8 cellular contexts compared by ENCODE assay signal in genomic region chr2:740446-741293, GRCh38.
DNase-seq lines count a peak whose midpoint lies in the region; ATAC-seq and TF ChIP-seq lines count a peak whose summit lies in the region.

No MANE protein-coding gene starts in this region.

- ATAC-seq in activated naive CD4-positive, alpha-beta T cell treated with anti-CD3 and anti-CD28 coated beads, Interleukin-2, amount 50 U/mL, for 72 hours = peak in 1 of 2 donors; percentile 63
- ATAC-seq in HG03378 (IDR thresholded peaks at IDR 0.05; ENCODE audit: unreplicated experiment) = no peak

- H3K27me3 ChIP-seq in neutrophil (peaks cover 66% of the 10 kb centered on the region), tibial nerve (peaks cover 0 to 14% of the 10 kb centered on the region in 2 donors)

- WGBS in tibial nerve, 2 donors = 3 to 5% methylated on average over 39 of the region's 39 CpGs

- H3K27ac ChIP-seq in neutrophil (no peak overlapping the region), tibial nerve (peak overlapping the region in 3 of 4 donors; percentile 23 to 65 (median 48))

- peak overlapping the region in 1 of 2 donors; percentile 56 for H3K27ac Mint-ChIP-seq in activated naive CD4-positive, alpha-beta T cell treated with anti-CD3 and anti-CD28 coated beads, Interleukin-2, amount 50 U/mL, for 72 hours

- no peak for TF ChIP-seq EP300 in tibial nerve (IDR thresholded peaks at IDR 0.05)

- TF ChIP-seq CTCF in neutrophil (IDR thresholded peaks at IDR 0.05) (no peak), tibial nerve (IDR thresholded peaks at IDR 0.05) (no peak)

- peak overlapping the region; percentile 25 to 51 for H3K4me3 ChIP-seq in neutrophil (ENCODE audit: low read depth in 1 of 2, low read length in 1 of 2)
- peak overlapping the region; percentile 27 to 60 (median 40) for H3K4me3 ChIP-seq in tibial nerve

- no peak for TF ChIP-seq POLR2A in tibial nerve (IDR thresholded peaks at IDR 0.05)

- H3K4me1 ChIP-seq in neutrophil (ENCODE audit: control insufficient read depth in 1 of 2, insufficient read depth in 1 of 2, low read depth in 1 of 2, low read length in 1 of 2) = peaks cover 10 to 12% of the 10 kb centered on the region in 2 experiments
- peaks cover 0 to 18% (median 9%) of the 10 kb centered on the region in 4 donors for H3K4me1 ChIP-seq in tibial nerve

- H3K9me3 Mint-ChIP-seq in activated naive CD4-positive, alpha-beta T cell treated with anti-CD3 and anti-CD28 coated beads, Interleukin-2, amount 50 U/mL, for 72 hours = peaks cover 0 to 7% of the 10 kb centered on the region in 2 donors

- H3K36me3 ChIP-seq in neutrophil = no peaks in the 10 kb centered on the region
- H3K36me3 ChIP-seq in tibial nerve = no peaks in the 10 kb centered on the region

- H3K36me3 Mint-ChIP-seq in activated naive CD4-positive, alpha-beta T cell treated with anti-CD3 and anti-CD28 coated beads, Interleukin-2, amount 50 U/mL, for 72 hours = no peaks in the 10 kb centered on the region

- DNase-seq in DMS153 treated with DMSO at 0.1 percent for 48 hours (lab: John Stamatoyannopoulos, UW; ENCODE audit: unreplicated experiment) (peak; percentile 71), HPDE6-E6E7 (ENCODE audit: extremely low spot score) (peak; percentile 36), NCI-H82 (lab: John Stamatoyannopoulos, UW) (peak; percentile 98), glomerular visceral epithelial cell (ENCODE audit: extremely low spot score) (peak; percentile 96), tibial nerve (ENCODE audit: low spot score in 2 of 2) (peak; percentile 41 to 49)
- DNase-seq in activated naive CD4-positive, alpha-beta T cell treated with anti-CD3 and anti-CD28 coated beads, Interleukin-2, amount 50 U/mL, for 72 hours (ENCODE audit: low spot score in 2 of 2) = peak; percentile 11 to 61

- H3K9me3 ChIP-seq in neutrophil (no peaks in the 10 kb centered on the region), tibial nerve (peaks cover 0 to 8% (median 0%) of the 10 kb centered on the region in 4 donors)

Comparison
In these comparisons a context has a peak if more than half of its experiments do, and no peak if none do; other contexts are left out.
1. DNase-seq: peak in every context shown above with its lines; median percentile 98 in NCI-H82; 96 in glomerular visceral epithelial cell; 71 in DMS153 treated with DMSO at 0.1 percent for 48 hours; 45 in tibial nerve; 36 in HPDE6-E6E7; 36 in activated naive CD4-positive, alpha-beta T cell treated with anti-CD3 and anti-CD28 coated beads, Interleukin-2, amount 50 U/mL, for 72 hours.